Comparison of ENCODE assay signal across 16 cellular contexts in genomic region chr15:76533060-76533955, GRCh38.
DNase-seq lines count a peak whose midpoint lies in the region; ATAC-seq, FAIRE-seq and TF ChIP-seq lines count a peak whose summit lies in the region.
"Had no signal": no experiment of that assay in that cellular context is flagged by ENCODE, and none has a peak within 500 bp of the region (broad histone marks: within the 10 kb centered on the region; RNA-seq: fewer than 3 reads in every experiment).

No MANE protein-coding gene starts in this region.

- TF ChIP-seq EP300 in esophagus muscularis mucosa (IDR thresholded peaks at IDR 0.05): no peak

- H3K27ac ChIP-seq in esophagus muscularis mucosa (replicated peaks in 1 of 4): no peak overlapping the region
- H3K27ac ChIP-seq: KMS-11 had no signal

- H3K4me1 ChIP-seq in esophagus muscularis mucosa: peaks cover 0 to 11% (median 7%) of the 10 kb centered on the region in 4 donors

- H3K27me3 Mint-ChIP-seq in progenitor cell of endocrine pancreas: no peaks in the 10 kb centered on the region
- H3K27me3 Mint-ChIP-seq: activated naive CD8-positive, alpha-beta T cell had no signal

- no peak overlapping the region for H3K4me3 ChIP-seq in bronchial epithelial cell (ENCODE audit: low read depth, low read length)
- H3K4me3 ChIP-seq in esophagus muscularis mucosa: no peak overlapping the region

- H3K4me3 Mint-ChIP-seq in progenitor cell of endocrine pancreas (ENCODE audit: low read depth): no peak overlapping the region
- H3K4me3 Mint-ChIP-seq: activated naive CD8-positive, alpha-beta T cell had no signal

- H3K27me3 ChIP-seq in bronchial epithelial cell (ENCODE audit: control insufficient read depth, insufficient read depth, low read length) (no peaks in the 10 kb centered on the region), esophagus muscularis mucosa (no peaks in the 10 kb centered on the region)
- H3K27me3 ChIP-seq: spleen had no signal

- no peak for ATAC-seq in GM18907 (IDR thresholded peaks at IDR 0.05; ENCODE audit: unreplicated experiment)
- no peak for ATAC-seq in omental fat pad (ENCODE audit: low FRiP score)

- peaks cover 1% of the 10 kb centered on the region for H3K36me3 Mint-ChIP-seq in progenitor cell of endocrine pancreas (ENCODE audit: insufficient read depth)

- H3K9me3 ChIP-seq in esophagus muscularis mucosa: no peaks in the 10 kb centered on the region
- H3K9me3 ChIP-seq: spleen had no signal

- no peak for FAIRE-seq in bronchial epithelial cell (lab: Jason Lieb, UNC)
- FAIRE-seq: H54 had no signal

- H3K36me3 ChIP-seq in bronchial epithelial cell (ENCODE audit: control insufficient read depth, insufficient read depth, low read length) (no peaks in the 10 kb centered on the region), esophagus muscularis mucosa (no peaks in the 10 kb centered on the region)
- H3K36me3 ChIP-seq: spleen had no signal

- TF ChIP-seq CTCF in bronchial epithelial cell (IDR thresholded peaks at IDR 0.05; ENCODE audit: insufficient read depth, low read length, severe bottlenecking) (no peak), progenitor cell of endocrine pancreas (IDR thresholded peaks at IDR 0.05; ENCODE audit: unreplicated experiment) (no peak), omental fat pad (IDR thresholded peaks at IDR 0.05) (no peak), esophagus muscularis mucosa (IDR thresholded peaks at IDR 0.05) (no peak)

- no peak for TF ChIP-seq POLR2A in esophagus muscularis mucosa (IDR thresholded peaks at IDR 0.05; ENCODE audit: low read depth)

- DNase-seq in NOMO-1 (lab: John Stamatoyannopoulos, UW; ENCODE audit: unreplicated experiment in 2 of 2): peak; percentile 23 to 88
- DNase-seq in NOMO-1 treated with dmso at 0.1 percent for 144 hours (lab: John Stamatoyannopoulos, UW; ENCODE audit: unreplicated experiment): no peak
- peak; percentile 11 for DNase-seq in NCI-H510A (lab: John Stamatoyannopoulos, UW)
- DNase-seq in bronchial epithelial cell (ENCODE audit: low read depth): peak; percentile 97
- no peak for DNase-seq in progenitor cell of endocrine pancreas (ENCODE audit: low spot score, unreplicated experiment)
- no peak for DNase-seq in omental fat pad (ENCODE audit: low spot score)
- DNase-seq in esophagus muscularis mucosa (ENCODE audit: extremely low spot score): no peak
- DNase-seq: activated T-cell treated with anti-CD3 and anti-CD28 coated beads for 4 hours, Calu3, NCI-H2107, spleen, T-helper 1 cell had no signal

- H3K27ac Mint-ChIP-seq in progenitor cell of endocrine pancreas: peak overlapping the region; percentile 72
- H3K27ac Mint-ChIP-seq: activated naive CD8-positive, alpha-beta T cell had no signal

- H3K4me1 Mint-ChIP-seq in progenitor cell of endocrine pancreas (ENCODE audit: low read depth): peaks cover 16% of the 10 kb centered on the region

- no peaks in the 10 kb centered on the region for H3K9me3 Mint-ChIP-seq in progenitor cell of endocrine pancreas (ENCODE audit: low read depth)

- 85% methylated on average over 5 of the region's 5 CpGs for WGBS in esophagus muscularis mucosa

- intact Hi-C loops in esophagus muscularis mucosa (cut with DNase I): no loop called here

Comparison
In these comparisons a context has a peak if more than half of its experiments do, and no peak if none do; other contexts are left out.
1. DNase-seq: peak in NOMO-1 (2 of 2), NCI-H510A (single experiment) and bronchial epithelial cell (single experiment); none in NOMO-1 treated with dmso at 0.1 percent for 144 hours (single experiment), progenitor cell of endocrine pancreas (single experiment), omental fat pad (single experiment) and esophagus muscularis mucosa (single experiment).